ENCODE assay signal across 1 cellular context in the genomic region with DNA sequence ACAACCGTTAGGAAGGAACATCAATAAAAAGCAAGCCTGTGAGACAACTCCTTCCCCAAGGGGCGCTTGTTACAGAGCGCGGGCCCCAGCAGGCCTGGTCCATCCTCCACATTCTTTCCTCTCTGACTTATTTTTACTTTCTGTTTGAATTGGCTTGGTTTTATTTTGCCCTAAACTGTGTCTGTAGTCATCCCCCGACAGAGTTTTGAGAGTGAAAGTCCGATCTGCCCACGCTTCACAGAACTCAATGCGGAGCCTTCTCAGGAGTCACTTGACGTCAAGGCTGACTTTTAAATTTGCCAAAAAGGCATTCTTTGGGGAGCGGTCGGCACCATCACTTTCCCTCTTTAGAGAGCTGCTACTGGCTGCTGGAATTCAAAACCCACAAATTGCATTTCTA.
TF ChIP-seq lines count a peak whose summit lies in the region.

No MANE protein-coding gene starts in this region.

TF ChIP-seq in WTC11, 78 proteins besides CTCF, POLR2A, EP300 and RAD21 (continued from another document):
- TF ChIP-seq, protein P1, sequence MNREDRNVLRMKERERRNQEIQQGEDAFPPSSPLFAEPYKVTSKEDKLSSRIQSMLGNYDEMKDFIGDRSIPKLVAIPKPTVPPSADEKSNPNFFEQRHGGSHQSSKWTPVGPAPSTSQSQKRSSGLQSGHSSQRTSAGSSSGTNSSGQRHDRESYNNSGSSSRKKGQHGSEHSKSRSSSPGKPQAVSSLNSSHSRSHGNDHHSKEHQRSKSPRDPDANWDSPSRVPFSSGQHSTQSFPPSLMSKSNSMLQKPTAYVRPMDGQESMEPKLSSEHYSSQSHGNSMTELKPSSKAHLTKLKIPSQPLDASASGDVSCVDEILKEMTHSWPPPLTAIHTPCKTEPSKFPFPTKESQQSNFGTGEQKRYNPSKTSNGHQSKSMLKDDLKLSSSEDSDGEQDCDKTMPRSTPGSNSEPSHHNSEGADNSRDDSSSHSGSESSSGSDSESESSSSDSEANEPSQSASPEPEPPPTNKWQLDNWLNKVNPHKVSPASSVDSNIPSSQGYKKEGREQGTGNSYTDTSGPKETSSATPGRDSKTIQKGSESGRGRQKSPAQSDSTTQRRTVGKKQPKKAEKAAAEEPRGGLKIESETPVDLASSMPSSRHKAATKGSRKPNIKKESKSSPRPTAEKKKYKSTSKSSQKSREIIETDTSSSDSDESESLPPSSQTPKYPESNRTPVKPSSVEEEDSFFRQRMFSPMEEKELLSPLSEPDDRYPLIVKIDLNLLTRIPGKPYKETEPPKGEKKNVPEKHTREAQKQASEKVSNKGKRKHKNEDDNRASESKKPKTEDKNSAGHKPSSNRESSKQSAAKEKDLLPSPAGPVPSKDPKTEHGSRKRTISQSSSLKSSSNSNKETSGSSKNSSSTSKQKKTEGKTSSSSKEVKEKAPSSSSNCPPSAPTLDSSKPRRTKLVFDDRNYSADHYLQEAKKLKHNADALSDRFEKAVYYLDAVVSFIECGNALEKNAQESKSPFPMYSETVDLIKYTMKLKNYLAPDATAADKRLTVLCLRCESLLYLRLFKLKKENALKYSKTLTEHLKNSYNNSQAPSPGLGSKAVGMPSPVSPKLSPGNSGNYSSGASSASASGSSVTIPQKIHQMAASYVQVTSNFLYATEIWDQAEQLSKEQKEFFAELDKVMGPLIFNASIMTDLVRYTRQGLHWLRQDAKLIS (CRISPR knock-in tag; IDR thresholded peaks at IDR 0.05; ENCODE audit: borderline replicate concordance): no peak
- no peak for TF ChIP-seq HMGA2 (CRISPR knock-in tag; IDR thresholded peaks at IDR 0.05)
- no peak for TF ChIP-seq ZBTB21 (CRISPR knock-in tag; IDR thresholded peaks at IDR 0.05; ENCODE audit: borderline replicate concordance)
- no peak for TF ChIP-seq ZNF138 (CRISPR knock-in tag; conservative IDR thresholded peaks at IDR 0.05)
- no peak for TF ChIP-seq ESRRA (CRISPR knock-in tag; IDR thresholded peaks at IDR 0.05; ENCODE audit: borderline replicate concordance)
- TF ChIP-seq, protein P2, sequence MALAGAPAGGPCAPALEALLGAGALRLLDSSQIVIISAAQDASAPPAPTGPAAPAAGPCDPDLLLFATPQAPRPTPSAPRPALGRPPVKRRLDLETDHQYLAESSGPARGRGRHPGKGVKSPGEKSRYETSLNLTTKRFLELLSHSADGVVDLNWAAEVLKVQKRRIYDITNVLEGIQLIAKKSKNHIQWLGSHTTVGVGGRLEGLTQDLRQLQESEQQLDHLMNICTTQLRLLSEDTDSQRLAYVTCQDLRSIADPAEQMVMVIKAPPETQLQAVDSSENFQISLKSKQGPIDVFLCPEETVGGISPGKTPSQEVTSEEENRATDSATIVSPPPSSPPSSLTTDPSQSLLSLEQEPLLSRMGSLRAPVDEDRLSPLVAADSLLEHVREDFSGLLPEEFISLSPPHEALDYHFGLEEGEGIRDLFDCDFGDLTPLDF (CRISPR knock-in tag; IDR thresholded peaks at IDR 0.05): no peak
- no peak for TF ChIP-seq NFE2L1 (CRISPR knock-in tag; IDR thresholded peaks at IDR 0.05)
